ENCODE assay signal across 26 cellular contexts in genomic region chr22:29636751-29637150, GRCh38. TPM values are rescaled to one million over a fixed set of nuclear protein-coding genes. Genes with fewer than 3 reads are reported as not detected.
DNase-seq lines count a peak whose midpoint lies in the region; ATAC-seq, FAIRE-seq and TF ChIP-seq lines count a peak whose summit lies in the region.
"Had no signal": no experiment of that assay in that cellular context is flagged by ENCODE, and none has a peak within 500 bp of the region (broad histone marks: within the 10 kb centered on the region; RNA-seq: fewer than 3 reads in every experiment).

No MANE protein-coding gene starts in this region.

- no peak for TF ChIP-seq EP300 in esophagus muscularis mucosa (IDR thresholded peaks at IDR 0.05)

- peaks cover 13% of the 10 kb centered on the region for H3K4me1 ChIP-seq in BLaER1
- H3K4me1 ChIP-seq in esophagus muscularis mucosa = peaks cover 0 to 15% (median 2%) of the 10 kb centered on the region in 4 donors
- H3K4me1 ChIP-seq: SJCRH30 had no signal

- H3K9me3 ChIP-seq in BLaER1 (no peaks in the 10 kb centered on the region), esophagus muscularis mucosa (no peaks in the 10 kb centered on the region)
- H3K9me3 ChIP-seq: SJCRH30 had no signal

- ATAC-seq in HG03469 (IDR thresholded peaks at IDR 0.05; ENCODE audit: unreplicated experiment) = no peak
- ATAC-seq: Panc1 had no signal

- 0 out of 2 replicates have a peak overlapping the region, but pooled peaks have one; percentile 2 for H3K9ac ChIP-seq in BLaER1

- H3K36me3 ChIP-seq in BLaER1 = peaks cover 58% of the 10 kb centered on the region
- H3K36me3 ChIP-seq in esophagus muscularis mucosa = peaks cover 0 to 39% (median 29%) of the 10 kb centered on the region in 4 donors

- peaks cover 62% of the 10 kb centered on the region for H4K20me1 ChIP-seq in BLaER1

- H3K27me3 ChIP-seq in BLaER1 = no peaks in the 10 kb centered on the region
- no peaks in the 10 kb centered on the region for H3K27me3 ChIP-seq in esophagus muscularis mucosa
- H3K27me3 ChIP-seq: SJCRH30 had no signal

- H3K27ac ChIP-seq in BLaER1 (no peak overlapping the region), esophagus muscularis mucosa (replicated peaks in 1 of 4) (no peak overlapping the region)
- H3K27ac ChIP-seq: C4-2B, SJCRH30 had no signal

- H3K4me2 ChIP-seq in BLaER1 = no peak overlapping the region

- peaks cover 21% of the 10 kb centered on the region for H3K4me1 Mint-ChIP-seq in glutamatergic neuron (ENCODE audit: low read depth, unreplicated experiment)
- peaks cover 13% of the 10 kb centered on the region for H3K4me1 Mint-ChIP-seq in nephron progenitor cell
- H3K4me1 Mint-ChIP-seq in type B pancreatic cell (ENCODE audit: unreplicated experiment) = peaks cover 20% of the 10 kb centered on the region

- H3K27ac Mint-ChIP-seq in glutamatergic neuron (ENCODE audit: unreplicated experiment) (peak overlapping the region; percentile 36), nephron progenitor cell (no peak overlapping the region), type B pancreatic cell (no peak overlapping the region)
- H3K27ac Mint-ChIP-seq: IgD-negative memory B cell had no signal

- 74% methylated on average over 7 of the region's 7 CpGs for WGBS in esophagus muscularis mucosa

- H3K4me3 Mint-ChIP-seq in glutamatergic neuron (ENCODE audit: unreplicated experiment) (no peak overlapping the region), nephron progenitor cell (no peak overlapping the region), type B pancreatic cell (no peak overlapping the region)
- H3K4me3 Mint-ChIP-seq: CD8-positive, alpha-beta memory T cell; H9; IgD-negative memory B cell had no signal

- peaks cover 6% of the 10 kb centered on the region for H3K36me3 Mint-ChIP-seq in glutamatergic neuron (ENCODE audit: unreplicated experiment)
- H3K36me3 Mint-ChIP-seq in nephron progenitor cell (ENCODE audit: low read depth) = peaks cover 23% of the 10 kb centered on the region
- H3K36me3 Mint-ChIP-seq in type B pancreatic cell = peaks cover 19% of the 10 kb centered on the region

- peaks cover 6% of the 10 kb centered on the region for H3K9me3 Mint-ChIP-seq in glutamatergic neuron (ENCODE audit: unreplicated experiment)
- no peaks in the 10 kb centered on the region for H3K9me3 Mint-ChIP-seq in nephron progenitor cell
- H3K9me3 Mint-ChIP-seq in type B pancreatic cell = no peaks in the 10 kb centered on the region
- H3K9me3 Mint-ChIP-seq: CD8-positive, alpha-beta memory T cell; H9; IgD-negative memory B cell had no signal

- H3K27me3 Mint-ChIP-seq in glutamatergic neuron (ENCODE audit: unreplicated experiment) = peaks cover 6% of the 10 kb centered on the region
- H3K27me3 Mint-ChIP-seq in nephron progenitor cell (ENCODE audit: low read depth, poor library complexity) = no peaks in the 10 kb centered on the region
- H3K27me3 Mint-ChIP-seq in type B pancreatic cell = peaks cover 5% of the 10 kb centered on the region
- H3K27me3 Mint-ChIP-seq: IgD-negative memory B cell had no signal

- DNase-seq in RCC 7860 (ENCODE audit: low spot score) (peak; percentile 87), glutamatergic neuron (no peak), nephron progenitor cell (peak; percentile 11), superior temporal gyrus (ENCODE audit: extremely low spot score) (no peak), esophagus muscularis mucosa (ENCODE audit: extremely low spot score) (no peak), type B pancreatic cell (ENCODE audit: extremely low spot score, unreplicated experiment) (no peak)
- DNase-seq: 8988T; AML-193; CD8-positive, alpha-beta memory T cell; GF-D8; H9; Karpas-422; MV-4-11; NCI-H1105 treated with DMSO at 0.1 percent for 48 hours; NCI-H2029 treated with DMSO at 0.1 percent for 48 hours; NCI-H2171; NCI-H345; NCI-H524; NCI-H774; NK-92 treated with Interleukin-12 subunit alpha and Interleukin-12 subunit beta, amount 100 ng/mL, for 24 hours; SJCRH30 had no signal

- TF ChIP-seq POLR2A in esophagus muscularis mucosa (IDR thresholded peaks at IDR 0.05; ENCODE audit: low read depth) = no peak

- H3K4me3 ChIP-seq in BLaER1 (no peak overlapping the region), esophagus muscularis mucosa (no peak overlapping the region)
- H3K4me3 ChIP-seq: SJCRH30 had no signal

- peak; percentile 85 for FAIRE-seq in RCC 7860 (lab: Jason Lieb, UNC)

- TF ChIP-seq CTCF in glutamatergic neuron (IDR thresholded peaks at IDR 0.05; ENCODE audit: partially characterized antibody, unreplicated experiment) = no peak
- TF ChIP-seq CTCF in nephron progenitor cell (IDR thresholded peaks at IDR 0.05) = no peak
- no peak for TF ChIP-seq CTCF in esophagus muscularis mucosa (IDR thresholded peaks at IDR 0.05)
- no peak for TF ChIP-seq CTCF in type B pancreatic cell (conservative IDR thresholded peaks at IDR 0.05)

- intact Hi-C loops in esophagus muscularis mucosa (cut with DNase I) = loop anchor here (10.0 kb wide), 2 partner anchors 388 to 448 kb away; partner anchors contain the start of gene HORMAD2

RNA-seq across cellular contexts. Expression of gene NF2, which starts 33.3 kb away (rescaled TPM):
- 35.4 TPM for total RNA-seq in glutamatergic neuron (ENCODE audit: unreplicated experiment)
- total RNA-seq in esophagus muscularis mucosa = 10 to 100 TPM; 34.5 to 47.3 (median 42.0) TPM
- total RNA-seq in type B pancreatic cell (ENCODE audit: low replicate concordance) = 40.3 and 45.6 TPM in 2 replicates

RNA-seq across cellular contexts. Expression of gene NIPSNAP1, which starts 55.8 kb away (rescaled TPM):
- total RNA-seq in glutamatergic neuron (ENCODE audit: unreplicated experiment) (194 TPM), esophagus muscularis mucosa (10 to 100 TPM in 2 of 4 donors, 1 to 10 TPM in 2; 5.6 to 17.7 (median 10.8) TPM), type B pancreatic cell (ENCODE audit: low replicate concordance) (97.2 and 128 TPM in 2 replicates)

Comparison
In these comparisons a context has a peak if more than half of its experiments do, and no peak if none do; other contexts are left out.
1. DNase-seq: peak in RCC 7860 (single experiment) and nephron progenitor cell (single experiment); none in glutamatergic neuron (single experiment), superior temporal gyrus (single experiment), esophagus muscularis mucosa (single experiment) and type B pancreatic cell (single experiment).